Comparison of ENCODE assay signal across 1 cellular context in genomic region chr9:92764988-92765936, GRCh38.
TF ChIP-seq lines count a peak whose summit lies in the region.

No MANE protein-coding gene starts in this region.

TF ChIP-seq in SK-N-SH treated with all-trans-retinoic acid at 6 μM for 48 hours, 23 proteins besides CTCF, POLR2A, EP300 and RAD21 (continued from another document):
- no peak for TF ChIP-seq CSRNP3 (CRISPR knock-in tag; IDR thresholded peaks at IDR 0.05)
- peak; percentile 57; the same call in 1 of the 2 replicates for TF ChIP-seq CSDC2 (CRISPR knock-in tag; IDR thresholded peaks at IDR 0.05)
- no peak for TF ChIP-seq SNAI2 (CRISPR knock-in tag; IDR thresholded peaks at IDR 0.05)
- no peak for TF ChIP-seq GLIS3 (CRISPR knock-in tag; IDR thresholded peaks at IDR 0.05)
- TF ChIP-seq ARNTL (CRISPR knock-in tag; IDR thresholded peaks at IDR 0.05; ENCODE audit: borderline replicate concordance, low read depth): no peak
- TF ChIP-seq PPARA (CRISPR knock-in tag; IDR thresholded peaks at IDR 0.05; ENCODE audit: borderline replicate concordance): no peak
- TF ChIP-seq ZNF8 (CRISPR knock-in tag; IDR thresholded peaks at IDR 0.05): no peak
- no peak for TF ChIP-seq TOX (CRISPR knock-in tag; IDR thresholded peaks at IDR 0.05; ENCODE audit: borderline replicate concordance)
- TF ChIP-seq ESRRG (CRISPR knock-in tag; IDR thresholded peaks at IDR 0.05): no peak
TF ChIP-seq in SK-N-SH treated with all-trans-retinoic acid at 6 μM for 48 hours: peak in this region for 4.
